Comparison of ENCODE assay signal across 8 cellular contexts in the genomic region with DNA sequence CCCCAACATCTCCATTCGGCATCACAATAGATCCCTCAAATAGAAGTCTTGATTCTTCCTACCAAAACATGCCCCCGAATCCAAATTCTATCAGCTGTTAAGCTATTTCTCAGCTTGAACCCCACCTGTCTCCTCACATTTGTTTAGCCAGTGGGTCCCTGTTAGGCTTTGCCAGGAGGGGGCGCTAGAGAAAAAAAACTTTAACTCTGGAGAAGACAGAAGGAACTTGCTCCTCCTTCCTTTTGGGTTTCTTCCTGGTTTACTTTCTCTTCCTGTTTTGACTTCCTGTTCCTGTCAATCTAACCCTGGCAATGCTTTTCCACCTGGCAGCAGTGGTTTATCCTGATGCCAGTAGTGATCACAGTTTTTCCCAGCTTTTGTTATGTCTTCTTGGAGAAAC.
DNase-seq lines count a peak whose midpoint lies in the region; ATAC-seq and TF ChIP-seq lines count a peak whose summit lies in the region.

No MANE protein-coding gene starts in this region.

- ATAC-seq in upper lobe of right lung (peak; percentile 59), GM21390 (IDR thresholded peaks at IDR 0.05; ENCODE audit: unreplicated experiment) (no peak), GM18520 (IDR thresholded peaks at IDR 0.05; ENCODE audit: unreplicated experiment) (no peak)

- no peaks in the 10 kb centered on the region for H3K27me3 ChIP-seq in SU-DHL-6 (ENCODE audit: low read length)
- no peaks in the 10 kb centered on the region for H3K27me3 ChIP-seq in upper lobe of right lung
- no peaks in the 10 kb centered on the region for H3K27me3 ChIP-seq in MG63

- H3K9me2 ChIP-seq in SU-DHL-6 (replicated peaks; ENCODE audit: insufficient read depth, low read length): no peaks in the 10 kb centered on the region

- DNase-seq in ELF-1 (ENCODE audit: low read depth, low spot score): peak; percentile 61
- peak; percentile 70 for DNase-seq in HT-29 (ENCODE audit: low spot score)
- peak; percentile 49 for DNase-seq in iPS DF 4.7 (ENCODE audit: extremely low read depth, low spot score)
- no peak for DNase-seq in upper lobe of right lung
- DNase-seq in MG63: no peak

- no peaks in the 10 kb centered on the region for H3K4me1 ChIP-seq in upper lobe of right lung

- no peaks in the 10 kb centered on the region for H4K20me1 ChIP-seq in SU-DHL-6 (ENCODE audit: low read depth, low read length)

- H3K27ac ChIP-seq in SU-DHL-6 (ENCODE audit: low read depth, low read length) (no peak overlapping the region), upper lobe of right lung (no peak overlapping the region)

- no peaks in the 10 kb centered on the region for H3K79me2 ChIP-seq in SU-DHL-6 (ENCODE audit: insufficient read depth, low read length)

- H3F3A ChIP-seq in SU-DHL-6 (ENCODE audit: insufficient read depth): no peaks in the 10 kb centered on the region

- H3K36me3 ChIP-seq in SU-DHL-6 (ENCODE audit: low read length) (no peaks in the 10 kb centered on the region), upper lobe of right lung (no peaks in the 10 kb centered on the region), MG63 (no peaks in the 10 kb centered on the region)

- H3K9ac ChIP-seq in SU-DHL-6 (ENCODE audit: low read length): no peak overlapping the region

- H3K9me3 ChIP-seq in SU-DHL-6 (ENCODE audit: insufficient read depth, low read length) (no peaks in the 10 kb centered on the region), upper lobe of right lung (no peaks in the 10 kb centered on the region), MG63 (no peaks in the 10 kb centered on the region)

- H3K4me2 ChIP-seq in SU-DHL-6 (ENCODE audit: low read depth, low read length, poor library complexity, severe bottlenecking): no peak overlapping the region

- TF ChIP-seq CTCF in SU-DHL-6 (IDR thresholded peaks at IDR 0.05; ENCODE audit: insufficient read depth, low read length, poor library complexity, severe bottlenecking) (peak; percentile 47), upper lobe of right lung (IDR thresholded peaks at IDR 0.05) (peak; percentile 38)

- intact Hi-C loops in upper lobe of right lung (cut with DNase I): no loop called here

- no peak overlapping the region for H3K4me3 ChIP-seq in SU-DHL-6 (ENCODE audit: insufficient read depth, low read length, poor library complexity, severe bottlenecking)
- no peak overlapping the region for H3K4me3 ChIP-seq in upper lobe of right lung
- no peak overlapping the region for H3K4me3 ChIP-seq in MG63

- no peak overlapping the region for H2AFZ ChIP-seq in SU-DHL-6 (ENCODE audit: low read depth, low read length, severe bottlenecking)

Comparison
In these comparisons a context has a peak if more than half of its experiments do, and no peak if none do; other contexts are left out.
1. DNase-seq: peak in ELF-1 (single experiment), HT-29 (single experiment) and iPS DF 4.7 (single experiment); none in upper lobe of right lung (single experiment) and MG63 (single experiment).